In the genomic region with DNA sequence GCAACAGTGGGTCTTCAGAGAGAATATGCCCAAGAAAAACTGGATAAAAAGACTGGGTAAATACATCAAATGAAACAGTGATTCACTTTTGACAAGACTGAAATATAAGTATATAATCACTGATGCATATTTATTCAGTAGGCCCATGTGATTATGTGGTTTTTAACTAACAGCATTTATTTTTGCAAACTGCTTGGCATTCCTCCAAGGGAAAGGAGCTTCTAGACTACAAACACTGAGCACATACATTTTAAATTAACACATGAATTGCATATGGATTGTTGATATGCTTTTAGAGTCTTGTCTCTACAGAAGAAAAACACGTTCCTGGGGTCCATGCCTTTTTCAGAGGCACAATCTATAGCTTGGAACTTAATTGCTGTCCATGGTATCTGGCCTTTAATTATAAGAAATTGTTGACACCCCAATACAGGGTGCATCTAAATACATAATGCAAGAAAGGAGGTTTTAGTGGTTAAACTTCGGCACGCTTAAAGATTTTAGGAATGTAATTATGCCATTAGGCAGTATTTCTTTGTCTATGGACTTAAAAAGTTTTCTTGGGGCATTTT, we compare ENCODE assay signal across 27 cellular contexts. TPM values are rescaled to one million over a fixed set of nuclear protein-coding genes. Genes with fewer than 3 reads are reported as not detected.
DNase-seq lines count a peak whose midpoint lies in the region; TF ChIP-seq lines count a peak whose summit lies in the region.
"Had no signal": no experiment of that assay in that cellular context is flagged by ENCODE, and none has a peak within 500 bp of the region (broad histone marks: within the 10 kb centered on the region; RNA-seq: fewer than 3 reads in every experiment).

No MANE protein-coding gene starts in this region.

- H2AFZ ChIP-seq in osteoblast (ENCODE audit: low read length), result no peak overlapping the region

- no peaks in the 10 kb centered on the region for H3K4me1 ChIP-seq in osteoblast (ENCODE audit: insufficient read depth, low read length)
- H3K4me1 ChIP-seq: gastroesophageal sphincter, psoas muscle, tibial nerve had no signal

- H3K9me3 ChIP-seq in osteoblast (ENCODE audit: low read depth, low read length), result no peaks in the 10 kb centered on the region
- H3K9me3 ChIP-seq: gastroesophageal sphincter, neutrophil, psoas muscle, tibial nerve had no signal

- H3K27me3 ChIP-seq in osteoblast (ENCODE audit: insufficient read depth, low read length), result peaks cover 6% of the 10 kb centered on the region
- H3K27me3 ChIP-seq: gastroesophageal sphincter, tibial nerve had no signal

- H3K4me3 ChIP-seq in fibroblast of the aortic adventitia (ENCODE audit: low read depth, low read length) (no peak overlapping the region), osteoblast (ENCODE audit: insufficient read depth, low read length) (no peak overlapping the region)
- H3K4me3 ChIP-seq: gastroesophageal sphincter, psoas muscle, tibial nerve had no signal

- TF ChIP-seq EP300 in Ishikawa (IDR thresholded peaks at IDR 0.05; ENCODE audit: borderline replicate concordance), result no peak

- H3K27ac ChIP-seq in osteoblast (ENCODE audit: low read depth, low read length), result no peak overlapping the region
- H3K27ac ChIP-seq: gastroesophageal sphincter, neutrophil, psoas muscle, tibial nerve had no signal

- TF ChIP-seq CTCF in fibroblast of the aortic adventitia (IDR thresholded peaks at IDR 0.05; ENCODE audit: insufficient read depth, low read length) (no peak), osteoblast (IDR thresholded peaks at IDR 0.05; ENCODE audit: extremely low read depth, low read depth, low read length) (no peak)

- DNase-seq in COR-L47 (lab: John Stamatoyannopoulos, UW), result peak; percentile 28
- DNase-seq in fibroblast of the aortic adventitia (ENCODE audit: low read depth), result peak; percentile 2
- no peak for DNase-seq in osteoblast (ENCODE audit: insufficient read length, low spot score, missing footprints)
- DNase-seq in activated CD4-positive, CD25-positive, alpha-beta regulatory T cell treated with anti-CD3 and anti-CD28 coated beads, Interleukin-2, amount 50 U/mL, for 72 hours, result no peak
- no peak for DNase-seq in NCI-H2227 (lab: John Stamatoyannopoulos, UW; ENCODE audit: unreplicated experiment)
- DNase-seq in stimulated activated CD4-positive, alpha-beta T cell treated with anti-CD3 and anti-CD28 coated beads, Interleukin-4, amount 100 ng/mL, for 24 hours, result no peak
- DNase-seq: activated CD4-positive, alpha-beta T cell treated with anti-CD3 and anti-CD28 coated beads for 36 hours; activated naive CD4-positive, alpha-beta T cell treated with anti-CD3 and anti-CD28 coated beads, Interleukin-2, amount 10 ng/mL, durations not matched to agents 7 days and 5 days; activated T-cell treated with anti-CD3 and anti-CD28 coated beads, Interleukin-2, amount 50 U/mL, for 72 hours; anterior cingulate cortex; CD4-positive, alpha-beta T cell; central memory CD4-positive, alpha-beta T cell; DMS79; kidney glomerular epithelial cell; NCI-H1105; NCI-H2171 treated with DMSO at 0.1 percent for 48 hours; psoas muscle; SHP77 treated with DMSO at 0.1 percent for 48 hours; small intestine; stimulated activated naive CD4-positive, alpha-beta T cell had no signal

- no peaks in the 10 kb centered on the region for H3K36me3 ChIP-seq in osteoblast (ENCODE audit: insufficient read depth, low read length)
- H3K36me3 ChIP-seq: gastroesophageal sphincter, neutrophil, tibial nerve had no signal

- H3K79me2 ChIP-seq in osteoblast (ENCODE audit: insufficient read depth, low read length), result no peaks in the 10 kb centered on the region

- no peak overlapping the region for H3K4me2 ChIP-seq in osteoblast (ENCODE audit: insufficient read depth, low read length)

- H4K20me1 ChIP-seq in osteoblast (ENCODE audit: insufficient read depth, low read length), result no peaks in the 10 kb centered on the region

- TF ChIP-seq RAD21 in Ishikawa (IDR thresholded peaks at IDR 0.05; ENCODE audit: low read depth), result no peak

TF ChIP-seq in Ishikawa, 13 proteins besides CTCF, POLR2A, EP300 and RAD21:
- TF ChIP-seq FOXM1 (IDR thresholded peaks at IDR 0.05; ENCODE audit: borderline replicate concordance, low read depth), result no peak
- TF ChIP-seq, protein P1, sequence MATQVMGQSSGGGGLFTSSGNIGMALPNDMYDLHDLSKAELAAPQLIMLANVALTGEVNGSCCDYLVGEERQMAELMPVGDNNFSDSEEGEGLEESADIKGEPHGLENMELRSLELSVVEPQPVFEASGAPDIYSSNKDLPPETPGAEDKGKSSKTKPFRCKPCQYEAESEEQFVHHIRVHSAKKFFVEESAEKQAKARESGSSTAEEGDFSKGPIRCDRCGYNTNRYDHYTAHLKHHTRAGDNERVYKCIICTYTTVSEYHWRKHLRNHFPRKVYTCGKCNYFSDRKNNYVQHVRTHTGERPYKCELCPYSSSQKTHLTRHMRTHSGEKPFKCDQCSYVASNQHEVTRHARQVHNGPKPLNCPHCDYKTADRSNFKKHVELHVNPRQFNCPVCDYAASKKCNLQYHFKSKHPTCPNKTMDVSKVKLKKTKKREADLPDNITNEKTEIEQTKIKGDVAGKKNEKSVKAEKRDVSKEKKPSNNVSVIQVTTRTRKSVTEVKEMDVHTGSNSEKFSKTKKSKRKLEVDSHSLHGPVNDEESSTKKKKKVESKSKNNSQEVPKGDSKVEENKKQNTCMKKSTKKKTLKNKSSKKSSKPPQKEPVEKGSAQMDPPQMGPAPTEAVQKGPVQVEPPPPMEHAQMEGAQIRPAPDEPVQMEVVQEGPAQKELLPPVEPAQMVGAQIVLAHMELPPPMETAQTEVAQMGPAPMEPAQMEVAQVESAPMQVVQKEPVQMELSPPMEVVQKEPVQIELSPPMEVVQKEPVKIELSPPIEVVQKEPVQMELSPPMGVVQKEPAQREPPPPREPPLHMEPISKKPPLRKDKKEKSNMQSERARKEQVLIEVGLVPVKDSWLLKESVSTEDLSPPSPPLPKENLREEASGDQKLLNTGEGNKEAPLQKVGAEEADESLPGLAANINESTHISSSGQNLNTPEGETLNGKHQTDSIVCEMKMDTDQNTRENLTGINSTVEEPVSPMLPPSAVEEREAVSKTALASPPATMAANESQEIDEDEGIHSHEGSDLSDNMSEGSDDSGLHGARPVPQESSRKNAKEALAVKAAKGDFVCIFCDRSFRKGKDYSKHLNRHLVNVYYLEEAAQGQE (IDR thresholded peaks at IDR 0.05; ENCODE audit: low read depth), result peak; percentile 74

TF ChIP-seq in PFSK-1, 5 proteins besides CTCF, POLR2A, EP300 and RAD21:
- no peak for TF ChIP-seq TAF1 (IDR thresholded peaks at IDR 0.05; ENCODE audit: borderline replicate concordance, insufficient read depth, low read length)
- TF ChIP-seq, protein P1 (IDR thresholded peaks at IDR 0.05; ENCODE audit: insufficient read depth in 1 of 2, low read depth in 2 of 2, low read length in 2 of 2), result peak; percentile 16 to 85; a peak in 2 of 4 replicates

RNA-seq across cellular contexts. Expression of gene MEIKIN, which starts 6.9 kb away (rescaled TPM):
- not detected for polyA plus RNA-seq in PFSK-1 (2012; ENCODE audit: insufficient read length, low read depth)
- total RNA-seq in fibroblast of the aortic adventitia (ENCODE audit: low replicate concordance) (not detected in 2 replicates), osteoblast (not detected in 2 replicates)
- total RNA-seq: activated CD4-positive, alpha-beta T cell treated with anti-CD3 and anti-CD28 coated beads for 36 hours; CD4-positive, alpha-beta T cell; dermis microvascular lymphatic vessel endothelial cell; endothelial cell of umbilical vein; tibial nerve had no signal
- polyA plus RNA-seq: endothelial cell of umbilical vein, psoas muscle had no signal

RNA-seq across cellular contexts. Expression of gene ACSL6, which starts 59.1 kb away (rescaled TPM):
- polyA plus RNA-seq in PFSK-1 (2012; ENCODE audit: insufficient read length, low read depth), result not detected
- total RNA-seq in fibroblast of the aortic adventitia (ENCODE audit: low replicate concordance), result not detected in 2 replicates
- total RNA-seq in osteoblast, result not detected in 2 replicates
- total RNA-seq: endothelial cell of umbilical vein had no signal
- polyA plus RNA-seq: endothelial cell of umbilical vein had no signal

Comparison
In these comparisons a context has a peak if more than half of its experiments do, and no peak if none do; other contexts are left out.
1. DNase-seq: peak in COR-L47 (single experiment) and fibroblast of the aortic adventitia (single experiment); none in osteoblast (single experiment), activated CD4-positive, CD25-positive, alpha-beta regulatory T cell treated with anti-CD3 and anti-CD28 coated beads, Interleukin-2, amount 50 U/mL, for 72 hours (single experiment), NCI-H2227 (single experiment) and stimulated activated CD4-positive, alpha-beta T cell treated with anti-CD3 and anti-CD28 coated beads, Interleukin-4, amount 100 ng/mL, for 24 hours (single experiment).